Comparison of ENCODE assay signal across 25 cellular contexts in the genomic region with DNA sequence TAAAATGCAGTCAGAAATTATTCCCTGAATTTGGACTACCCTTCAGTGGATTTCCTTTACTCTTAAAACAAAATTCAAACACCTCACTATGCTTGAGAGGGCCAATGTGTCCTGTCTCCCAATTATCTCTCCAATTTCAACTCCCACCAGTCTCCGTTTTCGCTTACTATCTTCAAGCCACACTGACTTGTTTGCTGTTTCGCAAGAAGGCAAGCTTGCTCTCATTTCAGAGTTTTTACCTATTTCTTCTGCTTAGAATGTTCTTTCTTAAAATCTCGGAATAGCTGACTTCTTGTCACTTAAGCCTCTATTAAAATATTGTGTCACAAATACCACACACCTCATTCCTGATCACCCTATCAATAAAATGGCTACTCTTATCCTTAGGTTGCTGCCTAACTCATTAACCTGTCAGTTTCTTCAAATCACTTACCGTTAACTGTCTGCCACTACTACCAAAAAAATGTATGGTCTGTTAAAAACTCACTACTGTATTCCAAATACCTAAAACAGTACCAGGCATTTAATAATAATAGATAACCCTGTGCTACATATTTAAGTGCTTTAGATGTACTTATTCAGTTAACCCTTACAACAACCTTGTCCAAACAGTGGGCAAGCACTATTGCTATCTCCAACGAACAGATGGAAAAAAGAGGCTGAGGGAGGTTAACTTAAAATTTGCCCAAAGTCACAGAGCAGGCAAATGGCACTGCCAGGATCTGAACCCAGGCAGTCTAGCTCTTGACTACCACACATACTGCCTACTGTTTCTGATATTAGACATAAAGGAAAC. TPM values are rescaled to one million over a fixed set of nuclear protein-coding genes. Genes with fewer than 3 reads are reported as not detected.
DNase-seq lines count a peak whose midpoint lies in the region; ATAC-seq, FAIRE-seq and TF ChIP-seq lines count a peak whose summit lies in the region.
"Had no signal": no experiment of that assay in that cellular context is flagged by ENCODE, and none has a peak within 500 bp of the region (broad histone marks: within the 10 kb centered on the region; RNA-seq: fewer than 3 reads in every experiment).

No MANE protein-coding gene starts in this region.

- SMC1A ChIA-PET in GM12878 (lab: Charles Lee; ENCODE audit: uncharacterized antibody, unreplicated experiment): interaction anchor here (2.3 to 5.1 kb wide), 3 partner anchors 49 to 152 kb away, joined by 6 to 33 read pairs (median 22); no protein-coding TSS in a partner anchor

- H3K79me2 ChIP-seq in SK-N-SH (ENCODE audit: insufficient read depth) (peaks cover 93% of the 10 kb centered on the region), GM12878 (ENCODE audit: control insufficient read depth, insufficient read depth, low read length) (peaks cover 59% of the 10 kb centered on the region), neural cell (replicated peaks; ENCODE audit: insufficient read depth, low read length) (peaks cover 61% of the 10 kb centered on the region)

- H3K9me3 ChIP-seq in SK-N-SH: no peaks in the 10 kb centered on the region
- H3K9me3 ChIP-seq in GM12878 (replicated peaks; ENCODE audit: control insufficient read depth, insufficient read depth, low read length): no peaks in the 10 kb centered on the region; the same call in 1 of the 3 replicates
- H3K9me3 ChIP-seq in neural cell (ENCODE audit: low read length): no peaks in the 10 kb centered on the region
- H3K9me3 ChIP-seq: heart left ventricle, psoas muscle had no signal

- no peak for TF ChIP-seq POLR2A in GM12878 (IDR thresholded peaks at IDR 0.05; ENCODE audit: low read depth, low read length)

- RAD21 ChIA-PET in GM12878 (lab: Charles Lee; ENCODE audit: unreplicated experiment): interaction anchor here (1.0 kb wide), 2 partner anchors 121 to 154 kb away, joined by 3 read pairs; no protein-coding TSS in a partner anchor

- H3K9ac ChIP-seq in SK-N-SH (no peak overlapping the region), GM12878 (ENCODE audit: control insufficient read depth, insufficient read depth, low read length) (no peak overlapping the region), neural cell (ENCODE audit: low read length) (no peak overlapping the region)

- POLR2A ChIA-PET in SK-N-SH (lab: Yijun Ruan, JAX) (no interaction called here), HEK293T (lab: Yijun Ruan, JAX) (no interaction called here), GM12878 (lab: Charles Lee) (interaction anchor here (1.6 to 1.9 kb wide), 2 partner anchors 121 to 153 kb away, joined by 4 to 6 read pairs; a partner anchor contains a TSS), RWPE1 (lab: Yijun Ruan, JAX; ENCODE audit: low non-redundant PET) (no interaction called here)

- no peak for TF ChIP-seq EP300 in SK-N-SH (IDR thresholded peaks at IDR 0.05; ENCODE audit: borderline replicate concordance in 1 of 2, low read depth in 1 of 2, low read length in 1 of 2)
- no peak for TF ChIP-seq EP300 in GM12878 (IDR thresholded peaks at IDR 0.05; ENCODE audit: borderline replicate concordance in 1 of 2, control insufficient read depth in 1 of 2, low read depth in 2 of 2, low read length in 2 of 2)
- no peak for TF ChIP-seq EP300 in neural cell (conservative IDR thresholded peaks at IDR 0.05; ENCODE audit: poor library complexity, severe bottlenecking)

- WGBS in SK-N-SH (ENCODE audit: low lambda C conversion rate): 94% methylated on average over 6 of the region's 6 CpGs
- 89% methylated on average over 6 of the region's 6 CpGs for WGBS in GM12878 (ENCODE audit: insufficient coverage, insufficient replicate concordance, low lambda C conversion rate, missing lambda C conversion rate)

- in situ Hi-C loops in GM12878 (cut with MboI): no loop called here

- intact Hi-C loops in GM12878 (cut with micrococcal nuclease; ENCODE audit: unreplicated experiment): no loop called here

- H3K36me3 ChIP-seq in SK-N-SH (replicated peaks in 1 of 2; ENCODE audit: control insufficient read depth in 1 of 2, insufficient read depth in 2 of 2, low read length in 1 of 2) (peaks cover 23 to 32% of the 10 kb centered on the region in 2 experiments), GM12878 (ENCODE audit: control insufficient read depth in 2 of 2, insufficient read depth in 2 of 2, low read length in 1 of 2) (peaks cover 0 to 6% of the 10 kb centered on the region in 2 experiments; a peak in 1 of 4 replicates), neural cell (ENCODE audit: insufficient read depth, low read length) (no peaks in the 10 kb centered on the region)

- H2AFZ ChIP-seq in SK-N-SH (ENCODE audit: low read depth) (no peak overlapping the region), GM12878 (ENCODE audit: control insufficient read depth, low read depth, low read length) (no peak overlapping the region), neural cell (ENCODE audit: low read depth, low read length) (no peak overlapping the region)

- H3F3A ChIP-seq in SK-N-SH (replicated peaks; ENCODE audit: insufficient read depth) (no peaks in the 10 kb centered on the region), neural cell (ENCODE audit: insufficient read depth, low read length, poor library complexity, severe bottlenecking) (no peaks in the 10 kb centered on the region)

- H3K27me3 ChIP-seq in SK-N-SH (ENCODE audit: insufficient read depth): no peaks in the 10 kb centered on the region
- no peaks in the 10 kb centered on the region for H3K27me3 ChIP-seq in GM12878 (replicated peaks in 1 of 2; ENCODE audit: control insufficient read depth in 2 of 2, insufficient read depth in 2 of 2, low read length in 1 of 2)
- no peaks in the 10 kb centered on the region for H3K27me3 ChIP-seq in neural cell (ENCODE audit: insufficient read depth, low read depth, low read length)
- H3K27me3 ChIP-seq: heart left ventricle had no signal

- no peak overlapping the region for H3K27ac ChIP-seq in SK-N-SH (ENCODE audit: low read depth in 2 of 2, low read length in 1 of 2)
- no peak overlapping the region for H3K27ac ChIP-seq in GM12878 (ENCODE audit: control insufficient read depth, insufficient read depth)
- H3K27ac ChIP-seq in neural cell (ENCODE audit: low read length): no peak overlapping the region
- H3K27ac ChIP-seq in RWPE1: no peak overlapping the region
- H3K27ac ChIP-seq: C4-2B, heart left ventricle, psoas muscle had no signal

- TF ChIP-seq RAD21 in SK-N-SH (IDR thresholded peaks at IDR 0.05; ENCODE audit: low read length) (no peak), GM12878 (IDR thresholded peaks at IDR 0.05; ENCODE audit: insufficient read depth, low read depth, low read length) (no peak), neural cell (conservative IDR thresholded peaks at IDR 0.05) (no peak)

- DNase-seq in SK-N-SH (no peak), HEK293T (ENCODE audit: extremely low spot score) (no peak), GM12878 (ENCODE audit: low read depth, low spot score) (no peak), RWPE1 (ENCODE audit: low spot score) (no peak)
- DNase-seq: 8988T; amniotic stem cell; central memory CD4-positive, alpha-beta T cell; DMS79 treated with DMSO at 0.1 percent for 48 hours; heart left ventricle; KBM-7; NCI-H1092 treated with DMSO at 0.1 percent for 48 hours; NCI-H2081; psoas muscle; SHP77 treated with DMSO at 0.1 percent for 48 hours; stimulated activated CD4-positive, alpha-beta T cell treated with anti-CD3 and anti-CD28 coated beads, Interleukin-4, amount 100 ng/mL, for 4 hours; substantia nigra had no signal

- ATAC-seq in SK-N-SH treated with all-trans-retinoic acid at 6 μM for 48 hours: no peak
- no peak for ATAC-seq in GM12878
- no peak for ATAC-seq in GM19324 (IDR thresholded peaks at IDR 0.05; ENCODE audit: low FRiP score, unreplicated experiment)
- ATAC-seq in GM18517 (IDR thresholded peaks at IDR 0.05; ENCODE audit: unreplicated experiment): no peak
- ATAC-seq: heart left ventricle, psoas muscle had no signal

- CTCF ChIA-PET in SK-N-SH (lab: Yijun Ruan, JAX) (no interaction called here), HEK293T (lab: Yijun Ruan, JAX) (no interaction called here), GM12878 (lab: Yijun Ruan, JAX) (no interaction called here), RWPE1 (lab: Yijun Ruan, JAX) (no interaction called here)

- H3K4me3 ChIP-seq in SK-N-SH (ENCODE audit: low read depth in 2 of 2, low read length in 1 of 2) (peak overlapping the region in 1 of 2 experiments; percentile 10; a peak in 1 of 4 replicates), GM12878 (peak overlapping the region; percentile 24; the same call in 1 of the 2 replicates), neural cell (ENCODE audit: low read length) (peak overlapping the region; percentile 14)
- H3K4me3 ChIP-seq: heart left ventricle, psoas muscle, smooth muscle cell had no signal

- H3K9me2 ChIP-seq in SK-N-SH (no peaks in the 10 kb centered on the region), neural cell (ENCODE audit: insufficient read depth, low read length) (no peaks in the 10 kb centered on the region)

- TSS peak; percentile 15 for BruUV-seq in GM12878 (replicated peaks; lab: Mats Ljungman, UMichigan)

- H3K4me1 ChIP-seq in SK-N-SH (ENCODE audit: control insufficient read depth in 1 of 2, insufficient read depth in 2 of 2, low read depth in 1 of 2, low read length in 1 of 2) (peaks cover 0 to 7% of the 10 kb centered on the region in 2 experiments; a peak in 3 of 4 replicates), GM12878 (ENCODE audit: control insufficient read depth, insufficient read depth, low read length) (no peaks in the 10 kb centered on the region)

- H4K20me1 ChIP-seq in SK-N-SH (ENCODE audit: insufficient read depth): no peaks in the 10 kb centered on the region; the same call in 1 of the 2 replicates
- no peaks in the 10 kb centered on the region for H4K20me1 ChIP-seq in GM12878 (ENCODE audit: control insufficient read depth, insufficient read depth)
- no peaks in the 10 kb centered on the region for H4K20me1 ChIP-seq in neural cell (ENCODE audit: insufficient read depth)

- H3K4me2 ChIP-seq in SK-N-SH: peak overlapping the region; percentile 84; the same call in 1 of the 2 replicates
- H3K4me2 ChIP-seq in GM12878 (ENCODE audit: control insufficient read depth, insufficient read depth): no peak overlapping the region; the same call in 1 of the 2 replicates
- H3K4me2 ChIP-seq in neural cell (ENCODE audit: low read length): peak overlapping the region; percentile 18

- TF ChIP-seq CTCF in SK-N-SH (IDR thresholded peaks at IDR 0.05) (no peak), GM12878 (IDR thresholded peaks at IDR 0.05 in 2 of 3, conservative IDR thresholded peaks at IDR 0.05 in 1 of 3; ENCODE audit: control insufficient read depth in 2 of 3, extremely low read depth in 1 of 3, insufficient read depth in 1 of 3, low read depth in 3 of 3, low read length in 3 of 3) (no peak), neural cell (IDR thresholded peaks at IDR 0.05; ENCODE audit: poor library complexity, severe bottlenecking) (no peak), RWPE1 (conservative IDR thresholded peaks at IDR 0.05; ENCODE audit: low read depth) (no peak)

- no peak for FAIRE-seq in GM12878 (lab: Jason Lieb, UNC)
- FAIRE-seq: H54 had no signal

RNA-seq across cellular contexts. Expression of a gene that starts 2.9 kb away (rescaled TPM):
- polyA plus RNA-seq in SK-N-SH (2012; rRNA removed): 50.6 and 51.0 TPM in 2 replicates
- 71.9 and 72.6 TPM in 2 replicates for polyA plus RNA-seq in SK-N-SH (2012; cell fraction: cytosol; rRNA removed)
- polyA plus RNA-seq in SK-N-SH (2012; cell fraction: nucleus; rRNA removed): 50.6 and 84.5 TPM in 2 replicates
- total RNA-seq in GM12878 (2013; cell fraction: nucleolus; rRNA removed): 270 and 447 TPM in 2 replicates
- total RNA-seq in GM12878 (2014; rRNA removed): 25.9 and 38.2 TPM in 2 replicates
- 55.8 and 56.6 TPM in 2 replicates for total RNA-seq in GM12878 (2014; rRNA removed; fragmentation: Illumina TruSeq; extraction: Trizol)
- total RNA-seq in GM12878 (2021): 66.3 and 68.5 TPM in 2 replicates
- polyA plus RNA-seq in GM12878 (2011; ENCODE audit: low read depth): 5.7 TPM
- 70.6 and 106 TPM in 2 replicates for polyA plus RNA-seq in GM12878 (2011; rRNA removed)
- 26.8 and 37.6 TPM in 2 replicates for polyA plus RNA-seq in GM12878 (2011; cell fraction: cytosol; rRNA removed)
- polyA plus RNA-seq in GM12878 (2011; cell fraction: nucleus; rRNA removed): 98.5 and 99.7 TPM in 2 replicates
- 13.0 and 19.8 TPM in 2 replicates for polyA plus RNA-seq in GM12878 (2012)
- polyA plus RNA-seq in GM12878 (2014; fragmentation: Illumina TruSeq; extraction: Trizol): 35.1 and 57.6 TPM in 2 replicates
- 10 to 100 TPM in 1 of 2 experiments, 1 to 10 TPM in 1; 7.9 to 15.3 TPM for polyA plus RNA-seq in GM12878 (2014; fragmentation: Nextera tagmentation; extraction: Ambion mirVana)
- 19.8 and 25.8 TPM in 2 replicates for polyA plus RNA-seq in GM12878 (2014; rRNA removed)
- 10 to 100 TPM; 34.4 to 36.4 TPM for polyA plus RNA-seq in GM12878 (2016; fragmentation: Nextera tagmentation; extraction: Ambion mirVana)
- polyA minus RNA-seq in GM12878 (2011; rRNA and poly(A)+ RNA removed): 124 and 221 TPM in 2 replicates
- 61.5 and 75.8 TPM in 2 replicates for polyA minus RNA-seq in GM12878 (2011; cell fraction: cytosol; rRNA and poly(A)+ RNA removed)
- 49.4 and 63.1 TPM in 2 replicates for polyA minus RNA-seq in GM12878 (2011; cell fraction: nucleus; rRNA and poly(A)+ RNA removed)
- 126 and 145 TPM in 2 replicates for polyA plus RNA-seq in neural cell
- 140 and 237 TPM in 2 replicates for polyA minus RNA-seq in neural cell

RNA-seq across cellular contexts. Expression of a gene that starts 56.1 kb away (rescaled TPM):
- polyA plus RNA-seq in SK-N-SH (2012; rRNA removed) (0.02 and 0.06 TPM in 2 replicates), GM12878 (2011; rRNA removed) (not detected in 2 replicates), GM12878 (2014; fragmentation: Illumina TruSeq; extraction: Trizol) (not detected in 2 replicates), GM12878 (2014; fragmentation: Nextera tagmentation; extraction: Ambion mirVana) (under 1 TPM; 0.02 to 0.08 TPM), GM12878 (2014; rRNA removed) (not detected in 2 replicates), GM12878 (2016; fragmentation: Nextera tagmentation; extraction: Ambion mirVana) (under 1 TPM in 1 of 2 experiments, not detected in 1; 0.12 TPM), neural cell (not detected in 2 replicates)
- 0.04 and 0.06 TPM in 2 replicates for polyA plus RNA-seq in SK-N-SH (2012; cell fraction: cytosol; rRNA removed)
- 0.08 and 0.14 TPM in 2 replicates for polyA plus RNA-seq in SK-N-SH (2012; cell fraction: nucleus; rRNA removed)
- not detected in 2 replicates for total RNA-seq in GM12878 (2013; cell fraction: nucleolus; rRNA removed)
- total RNA-seq in GM12878 (2014; rRNA removed) (not detected in 2 replicates), GM12878 (2014; rRNA removed; fragmentation: Illumina TruSeq; extraction: Trizol) (not detected in 2 replicates), GM12878 (2021) (not detected in 2 replicates)
- polyA plus RNA-seq in GM12878 (2011; ENCODE audit: low read depth): not detected
- polyA plus RNA-seq in GM12878 (2011; cell fraction: cytosol; rRNA removed): not detected in 2 replicates
- polyA plus RNA-seq in GM12878 (2011; cell fraction: nucleus; rRNA removed): not detected in 2 replicates
- 0.12 and 0.15 TPM in 2 replicates for polyA plus RNA-seq in GM12878 (2012)
- polyA minus RNA-seq in GM12878 (2011; rRNA and poly(A)+ RNA removed): not detected in 2 replicates
- polyA minus RNA-seq in GM12878 (2011; cell fraction: cytosol; rRNA and poly(A)+ RNA removed): not detected in 2 replicates
- polyA minus RNA-seq in GM12878 (2011; cell fraction: nucleus; rRNA and poly(A)+ RNA removed): not detected in 2 replicates
- not detected in 2 replicates for polyA minus RNA-seq in neural cell
- total RNA-seq: activated CD8-positive, alpha-beta memory T cell treated with anti-CD3 and anti-CD28 coated beads for 36 hours; heart left ventricle; NCI-H460; psoas muscle had no signal
- polyA plus RNA-seq: heart left ventricle, psoas muscle, smooth muscle cell had no signal
